ENCODE assay signal across 8 cellular contexts in genomic region chr16:87463722-87464690, GRCh38. TPM values are rescaled to one million over a fixed set of nuclear protein-coding genes. Genes with fewer than 3 reads are reported as not detected.
DNase-seq lines count a peak whose midpoint lies in the region; ATAC-seq and TF ChIP-seq lines count a peak whose summit lies in the region.

No MANE protein-coding gene starts in this region.

- DNase-seq in GM19240 (ENCODE audit: insufficient read length, low spot score) (peak; percentile 30), RWPE1 (ENCODE audit: low spot score) (no peak), lower lobe of right lung (no peak), SHP77 (lab: John Stamatoyannopoulos, UW) (no peak), NCI-H2081 (lab: John Stamatoyannopoulos, UW) (no peak), cerebellum (ENCODE audit: low spot score) (no peak)
- DNase-seq in stimulated activated naive CD8-positive, alpha-beta T cell treated with anti-CD3 and anti-CD28 coated beads, Interleukin-15, amount 100 ng/mL, for 72 hours: peak; percentile 28 to 50

- peaks cover 0 to 2% (median 0%) of the 10 kb centered on the region in 5 experiments for H3K9me3 Mint-ChIP-seq in brain
- no peaks in the 10 kb centered on the region for H3K9me3 Mint-ChIP-seq in stimulated activated naive CD8-positive, alpha-beta T cell treated with anti-CD3 and anti-CD28 coated beads, Interleukin-15, amount 100 ng/mL, for 72 hours

- intact Hi-C loops in lower lobe of right lung (cut with DNase I): no loop called here

- peaks cover 12% of the 10 kb centered on the region for H3K36me3 ChIP-seq in lower lobe of right lung

- CTCF ChIA-PET in RWPE1 (lab: Yijun Ruan, JAX): interaction anchor here (1.2 to 2.1 kb wide), 2 partner anchors 171 to 172 kb away, joined by 5 read pairs; no protein-coding TSS in a partner anchor

- no peaks in the 10 kb centered on the region for H3K9me3 ChIP-seq in lower lobe of right lung

- H3K4me3 ChIP-seq in lower lobe of right lung: peak overlapping the region; percentile 28

- H3K27me3 ChIP-seq in lower lobe of right lung (ENCODE audit: low read depth): no peaks in the 10 kb centered on the region

- no peaks in the 10 kb centered on the region for H3K27me3 Mint-ChIP-seq in brain
- H3K27me3 Mint-ChIP-seq in stimulated activated naive CD8-positive, alpha-beta T cell treated with anti-CD3 and anti-CD28 coated beads, Interleukin-15, amount 100 ng/mL, for 72 hours: no peaks in the 10 kb centered on the region

- POLR2A ChIA-PET in RWPE1 (lab: Yijun Ruan, JAX; ENCODE audit: low non-redundant PET): interaction anchor here (0.6 kb wide), 1 partner anchor 17 kb away, joined by 3 read pairs; no protein-coding TSS in a partner anchor

- peak; percentile 55 to 56 for ATAC-seq in lower lobe of right lung
- peak; percentile 79 for ATAC-seq in stimulated activated naive CD8-positive, alpha-beta T cell treated with anti-CD3 and anti-CD28 coated beads, Interleukin-15, amount 100 ng/mL, for 72 hours

- H3K27ac ChIP-seq in RWPE1 (peak overlapping the region; percentile 94), lower lobe of right lung (peak overlapping the region; percentile 88)

- peaks cover 17% of the 10 kb centered on the region for H3K36me3 Mint-ChIP-seq in brain

- H3K4me1 Mint-ChIP-seq in brain: peaks cover 59% of the 10 kb centered on the region
- H3K4me1 Mint-ChIP-seq in stimulated activated naive CD8-positive, alpha-beta T cell treated with anti-CD3 and anti-CD28 coated beads, Interleukin-15, amount 100 ng/mL, for 72 hours: peaks cover 56% of the 10 kb centered on the region

- peak overlapping the region; percentile 21 to 96 (median 92) for H3K27ac Mint-ChIP-seq in brain
- peak overlapping the region; percentile 4 to 82 for H3K27ac Mint-ChIP-seq in stimulated activated naive CD8-positive, alpha-beta T cell treated with anti-CD3 and anti-CD28 coated beads, Interleukin-15, amount 100 ng/mL, for 72 hours

- peak overlapping the region in 1 of 5 experiments; percentile 45 for H3K4me3 Mint-ChIP-seq in brain
- peak overlapping the region; percentile 78 to 87 for H3K4me3 Mint-ChIP-seq in stimulated activated naive CD8-positive, alpha-beta T cell treated with anti-CD3 and anti-CD28 coated beads, Interleukin-15, amount 100 ng/mL, for 72 hours

- H3K4me1 ChIP-seq in lower lobe of right lung: peaks cover 68% of the 10 kb centered on the region

- TF ChIP-seq CTCF in RWPE1 (conservative IDR thresholded peaks at IDR 0.05; ENCODE audit: low read depth) (no peak), brain (conservative IDR thresholded peaks at IDR 0.05) (no peak), lower lobe of right lung (IDR thresholded peaks at IDR 0.05) (no peak)

RNA-seq across cellular contexts. Expression of gene ZCCHC14, which starts 28.8 kb away (rescaled TPM):
- polyA plus RNA-seq in brain (ENCODE audit: insufficient read depth, low read depth, low replicate concordance): 22.2 TPM
- 23.9 TPM for total RNA-seq in lower lobe of right lung
- 45.1 TPM for total RNA-seq in cerebellum

Comparison
In these comparisons a context has a peak if more than half of its experiments do, and no peak if none do; other contexts are left out.
1. DNase-seq: peak in GM19240 (single experiment) and stimulated activated naive CD8-positive, alpha-beta T cell treated with anti-CD3 and anti-CD28 coated beads, Interleukin-15, amount 100 ng/mL, for 72 hours (2 of 2); none in RWPE1 (single experiment), lower lobe of right lung (single experiment), SHP77 (0 of 2), NCI-H2081 (0 of 2) and cerebellum (single experiment).